Comparison of ENCODE assay signal across 8 cellular contexts in the genomic region with DNA sequence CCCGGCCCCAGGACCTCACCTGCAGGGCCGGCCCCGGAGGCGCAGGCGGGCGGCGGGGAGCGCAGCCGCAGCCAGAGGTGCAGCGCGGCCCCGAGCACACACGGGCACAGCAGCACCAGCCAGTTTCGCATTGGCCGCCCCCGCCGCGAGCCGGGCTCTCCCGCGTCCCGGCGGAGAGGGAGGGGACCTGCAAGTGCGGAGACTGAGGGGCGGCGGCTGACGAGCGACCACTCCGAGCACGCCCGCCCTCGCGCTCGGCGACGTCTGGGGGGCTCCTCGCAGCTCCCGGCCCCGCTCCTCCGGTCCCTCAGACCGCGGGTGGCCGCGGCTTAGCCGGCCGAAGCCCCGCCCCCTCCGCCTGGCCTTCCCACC. TPM values are rescaled to one million over a fixed set of nuclear protein-coding genes. Genes with fewer than 3 reads are reported as not detected.
A peak's percentile ranks its signal among the peaks of the same experiment; 100 is the strongest.
DNase-seq lines count a peak whose midpoint lies in the region; ATAC-seq, FAIRE-seq and TF ChIP-seq lines count a peak whose summit lies in the region.

A gene (minus strand): TSS at position 331 of the 372 bp plus-strand sequence. CDS start 200 bp downstream, at position 131.

- H3K79me2 ChIP-seq in K562 (ENCODE audit: control insufficient read depth, insufficient read depth, low read length) = peaks cover 67% of the 10 kb centered on the region

- H3K36me3 ChIP-seq in K562 (ENCODE audit: control insufficient read depth, insufficient read depth, low read length) = 0 out of 3 replicates have a peak, but pooled peaks cover 4% of the 10 kb centered on the region
- H3K36me3 ChIP-seq in subcutaneous abdominal adipose tissue (ENCODE audit: control insufficient read depth in 5 of 5, insufficient read depth in 5 of 5, low read length in 5 of 5) = no peaks in the 10 kb centered on the region

- no peak for TF ChIP-seq CTCF in K562 (IDR thresholded peaks at IDR 0.05 in 2 of 3, conservative IDR thresholded peaks at IDR 0.05 in 1 of 3; ENCODE audit: insufficient read depth in 2 of 3, low read depth in 1 of 3, low read length in 3 of 3)

- peak; percentile 33 for ATAC-seq in GM21360 (IDR thresholded peaks at IDR 0.05; ENCODE audit: unreplicated experiment)
- peak; percentile 22 for ATAC-seq in HG03575 (IDR thresholded peaks at IDR 0.05; ENCODE audit: extremely low read depth, insufficient number of reproducible peaks, low FRiP score, unreplicated experiment)
- peak; percentile 72 for ATAC-seq in K562

- H3K9me3 ChIP-seq in K562 (replicated peaks; ENCODE audit: control insufficient read depth, insufficient read depth, low read depth, low read length) (no peaks in the 10 kb centered on the region), subcutaneous abdominal adipose tissue (ENCODE audit: control insufficient read depth in 5 of 5, low read length in 5 of 5) (no peaks in the 10 kb centered on the region)

- H3K27ac ChIP-seq in K562 (ENCODE audit: extremely low read depth, low read depth, low read length) (peak within 1 kb of the TSS; percentile 96), layer of hippocampus (ENCODE audit: low read depth, low read length) (peak within 1 kb of the TSS; percentile 94), subcutaneous abdominal adipose tissue (ENCODE audit: low read depth, low read length) (peak within 1 kb of the TSS; percentile 98)

- FAIRE-seq in K562 (lab: Jason Lieb, UNC) = no peak

- H2AFZ ChIP-seq in K562 (ENCODE audit: low read depth, low read length) = peak within 1 kb of the TSS; percentile 100

- H4K20me1 ChIP-seq in K562 (replicated peaks; ENCODE audit: control insufficient read depth, insufficient read depth, low read length) = no peaks in the 10 kb centered on the region

- no peaks in the 10 kb centered on the region for H3K9me1 ChIP-seq in K562 (ENCODE audit: control insufficient read depth, insufficient read depth, low read length)

- POLR2A ChIA-PET in K562 (lab: Yijun Ruan, JAX) = interaction anchor here (0.6 to 3.0 kb wide), 15 partner anchors 10 to 1061 kb away, joined by 3 to 29 read pairs (median 5); no protein-coding TSS in a partner anchor

- intact Hi-C loops in K562 (cut with micrococcal nuclease) = loop anchor here (1.0 to 10.0 kb wide), 6 partner anchors 62 to 899 kb away; a partner anchor contains a TSS

- no peak for TF ChIP-seq EP300 in K562 (IDR thresholded peaks at IDR 0.05; ENCODE audit: low read length)

- no peak for TF ChIP-seq RAD21 in K562 (CRISPR knock-in tag; conservative IDR thresholded peaks at IDR 0.05 in 1 of 2, IDR thresholded peaks at IDR 0.05 in 1 of 2)

- in situ Hi-C loops in K562 (cut with MboI) = no loop called here

- CTCF ChIA-PET in K562 (lab: Yijun Ruan, JAX; ENCODE audit: low intra/inter-chr PET ratio) = interaction anchor here (0.7 to 1.3 kb wide), 2 partner anchors 227 to 410 kb away, joined by 3 to 5 read pairs; no protein-coding TSS in a partner anchor

- H3K9ac ChIP-seq in K562 (ENCODE audit: insufficient read depth in 1 of 2, low read depth in 2 of 2, low read length in 2 of 2) (peak within 1 kb of the TSS; percentile 91 to 98), subcutaneous abdominal adipose tissue (ENCODE audit: low read length in 5 of 5) (peak within 1 kb of the TSS; percentile 77 to 97 (median 90))

- BruUV-seq in K562 (replicated peaks; lab: Mats Ljungman, UMichigan) = no TSS peak

- 1% methylated on average over 38 of the region's 48 CpGs for WGBS in K562 (ENCODE audit: insufficient coverage, low coverage, missing lambda C conversion rate)

- peak; percentile 77; the same call in 1 of the 2 replicates for TF ChIP-seq POLR2A in K562 (conservative IDR thresholded peaks at IDR 0.05)

- H3K4me3 ChIP-seq in K562 = peak within 1 kb of the TSS; percentile 66
- peak within 1 kb of the TSS; percentile 78 to 91 (median 82) for H3K4me3 ChIP-seq in subcutaneous abdominal adipose tissue (ENCODE audit: low read depth in 1 of 5, low read length in 5 of 5)

- DNase-seq in COLO668 (lab: John Stamatoyannopoulos, UW; ENCODE audit: unreplicated experiment) = peak; percentile 92
- no peak for DNase-seq in K562 (ENCODE audit: extremely low read depth in 1 of 4, low spot score in 3 of 4)
- no peak for DNase-seq in NCI-H1694 (lab: John Stamatoyannopoulos, UW)
- no peak for DNase-seq in DMS79 (lab: John Stamatoyannopoulos, UW)

- peak within 1 kb of the TSS; percentile 93 for H3K4me2 ChIP-seq in K562 (ENCODE audit: insufficient read depth, low read length)

- H3K27me3 ChIP-seq in K562 (ENCODE audit: control insufficient read depth in 2 of 2, insufficient read depth in 2 of 2, low read length in 2 of 2) (no peaks in the 10 kb centered on the region), layer of hippocampus (ENCODE audit: control insufficient read depth, insufficient read depth, low read length) (no peaks in the 10 kb centered on the region), subcutaneous abdominal adipose tissue (ENCODE audit: control insufficient read depth in 5 of 5, insufficient read depth in 4 of 5, low read length in 5 of 5) (no peaks in the 10 kb centered on the region)

- H3K4me1 ChIP-seq in K562 (replicated peaks in 1 of 2; ENCODE audit: control insufficient read depth in 2 of 2, insufficient read depth in 2 of 2, low read length in 2 of 2) = peaks cover 18 to 21% of the 10 kb centered on the region in 2 experiments; a peak in 4 of 5 replicates
- peaks cover 4 to 24% (median 14%) of the 10 kb centered on the region in 5 donors for H3K4me1 ChIP-seq in subcutaneous abdominal adipose tissue (ENCODE audit: control insufficient read depth in 5 of 5, insufficient read depth in 5 of 5, low read length in 5 of 5)

TF ChIP-seq in K562, 482 proteins besides CTCF, POLR2A, EP300 and RAD21 (continues in another document):
- no peak for TF ChIP-seq NCOA6 (IDR thresholded peaks at IDR 0.05)
- TF ChIP-seq, protein P1, sequence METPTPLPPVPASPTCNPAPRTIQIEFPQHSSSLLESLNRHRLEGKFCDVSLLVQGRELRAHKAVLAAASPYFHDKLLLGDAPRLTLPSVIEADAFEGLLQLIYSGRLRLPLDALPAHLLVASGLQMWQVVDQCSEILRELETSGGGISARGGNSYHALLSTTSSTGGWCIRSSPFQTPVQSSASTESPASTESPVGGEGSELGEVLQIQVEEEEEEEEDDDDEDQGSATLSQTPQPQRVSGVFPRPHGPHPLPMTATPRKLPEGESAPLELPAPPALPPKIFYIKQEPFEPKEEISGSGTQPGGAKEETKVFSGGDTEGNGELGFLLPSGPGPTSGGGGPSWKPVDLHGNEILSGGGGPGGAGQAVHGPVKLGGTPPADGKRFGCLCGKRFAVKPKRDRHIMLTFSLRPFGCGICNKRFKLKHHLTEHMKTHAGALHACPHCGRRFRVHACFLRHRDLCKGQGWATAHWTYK (CRISPR knock-in tag; IDR thresholded peaks at IDR 0.05) = peak; percentile 65
- peak in 1 of 2 experiments; percentile 12; a peak in 2 of 4 replicates for TF ChIP-seq SIN3A (IDR thresholded peaks at IDR 0.05; ENCODE audit: borderline replicate concordance in 2 of 2, control insufficient read depth in 1 of 2, low read depth in 2 of 2, low read length in 2 of 2)
- no peak for TF ChIP-seq FOXM1 (IDR thresholded peaks at IDR 0.05; ENCODE audit: low read depth)
- peak; percentile 29; the same call in 1 of the 2 replicates for TF ChIP-seq FOXM1 (CRISPR knock-in tag; IDR thresholded peaks at IDR 0.05; ENCODE audit: low read depth)
- TF ChIP-seq ESRRB (CRISPR knock-in tag; IDR thresholded peaks at IDR 0.05; ENCODE audit: borderline replicate concordance) = no peak
- TF ChIP-seq ILF3 (IDR thresholded peaks at IDR 0.05; ENCODE audit: borderline replicate concordance) = peak; percentile 56; the same call in 1 of the 2 replicates
- TF ChIP-seq SMAD1 (IDR thresholded peaks at IDR 0.05; ENCODE audit: low read depth, low read length, partially characterized antibody) = peak; percentile 8
- TF ChIP-seq, protein P2, sequence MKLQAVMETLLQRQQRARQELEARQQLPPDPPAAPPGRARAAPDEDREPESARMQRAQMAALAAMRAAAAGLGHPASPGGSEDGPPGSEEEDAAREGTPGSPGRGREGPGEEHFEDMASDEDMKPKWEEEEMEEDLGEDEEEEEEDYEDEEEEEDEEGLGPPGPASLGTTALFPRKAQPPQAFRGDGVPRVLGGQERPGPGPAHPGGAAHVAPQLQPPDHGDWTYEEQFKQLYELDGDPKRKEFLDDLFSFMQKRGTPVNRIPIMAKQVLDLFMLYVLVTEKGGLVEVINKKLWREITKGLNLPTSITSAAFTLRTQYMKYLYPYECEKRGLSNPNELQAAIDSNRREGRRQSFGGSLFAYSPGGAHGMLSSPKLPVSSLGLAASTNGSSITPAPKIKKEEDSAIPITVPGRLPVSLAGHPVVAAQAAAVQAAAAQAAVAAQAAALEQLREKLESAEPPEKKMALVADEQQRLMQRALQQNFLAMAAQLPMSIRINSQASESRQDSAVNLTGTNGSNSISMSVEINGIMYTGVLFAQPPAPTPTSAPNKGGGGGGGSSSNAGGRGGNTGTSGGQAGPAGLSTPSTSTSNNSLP (IDR thresholded peaks at IDR 0.05; ENCODE audit: borderline replicate concordance, low read depth, low read length) = no peak

RNA-seq across cellular contexts. Expression of the gene that starts here (rescaled TPM):
- 64.2 and 174 TPM in 2 replicates for total RNA-seq in K562 (2011; cell fraction: chromatin; rRNA removed; ENCODE audit: low replicate concordance)
- total RNA-seq in K562 (2011; cell fraction: nucleolus; rRNA removed) = 35.9 and 39.9 TPM in 2 replicates
- 70.5 and 113 TPM in 2 replicates for total RNA-seq in K562 (2011; cell fraction: nucleoplasm; rRNA removed)
- total RNA-seq in K562 (2014; rRNA removed) = 20.7 and 23.9 TPM in 2 replicates
- total RNA-seq in K562 (2014; rRNA removed; fragmentation: Illumina TruSeq; extraction: Trizol) = 31.7 and 33.7 TPM in 2 replicates
- 25.4 and 27.3 TPM in 2 replicates for total RNA-seq in K562 (2015; rRNA removed; fragmentation: Illumina TruSeq; extraction: Trizol)
- total RNA-seq in K562 (2021) = 22.9 and 23.7 TPM in 2 replicates
- 26.6 and 27.4 TPM in 2 replicates for polyA plus RNA-seq in K562 (2011; rRNA removed)
- polyA plus RNA-seq in K562 (2011; cell fraction: cytosol; rRNA removed) = 9.0 and 13.7 TPM in 2 replicates
- 22.3 and 28.3 TPM in 2 replicates for polyA plus RNA-seq in K562 (2011; cell fraction: nucleus; rRNA removed)
- 10.3 and 16.2 TPM in 2 replicates for polyA plus RNA-seq in K562 (2012)
- polyA plus RNA-seq in K562 (2014; fragmentation: Illumina TruSeq; extraction: Trizol) = 16.1 and 18.8 TPM in 2 replicates
- 1 to 10 TPM; 2.0 to 2.7 TPM for polyA plus RNA-seq in K562 (2014; fragmentation: Nextera tagmentation; extraction: Ambion mirVana)
- polyA plus RNA-seq in K562 (2014; rRNA removed) = 15.0 and 16.0 TPM in 2 replicates
- 71.3 and 86.7 TPM in 2 replicates for polyA minus RNA-seq in K562 (2011; rRNA and poly(A)+ RNA removed)
- polyA minus RNA-seq in K562 (2011; cell fraction: cytosol; rRNA and poly(A)+ RNA removed) = 26.2 and 27.0 TPM in 2 replicates
- 24.5 and 32.4 TPM in 2 replicates for polyA minus RNA-seq in K562 (2011; cell fraction: nucleus; rRNA and poly(A)+ RNA removed)

Comparison
In these comparisons a context has a peak if more than half of its experiments do, and no peak if none do; other contexts are left out.
1. ATAC-seq: peak in every context shown above with its lines; median percentile 72 in K562; 33 in GM21360; 22 in HG03575.